Comparison of ENCODE assay signal across 12 cellular contexts in genomic region chr6:72245565-72245964, GRCh38.
DNase-seq lines count a peak whose midpoint lies in the region; ATAC-seq and TF ChIP-seq lines count a peak whose summit lies in the region.
"Had no signal": no experiment of that assay in that cellular context is flagged by ENCODE, and none has a peak within 500 bp of the region (broad histone marks: within the 10 kb centered on the region; RNA-seq: fewer than 3 reads in every experiment).

No MANE protein-coding gene starts in this region.

- TF ChIP-seq CTCF in retinal pigment epithelial cell (conservative IDR thresholded peaks at IDR 0.05; ENCODE audit: low read depth, low read length), result no peak

- no peak for ATAC-seq in GM19035 (IDR thresholded peaks at IDR 0.05; ENCODE audit: unreplicated experiment)
- ATAC-seq: heart right ventricle had no signal

- H3K4me3 ChIP-seq in retinal pigment epithelial cell (ENCODE audit: low read length), result no peak overlapping the region
- H3K4me3 ChIP-seq: heart right ventricle, Peyer's patch had no signal

- DNase-seq in NCI-H2081 (lab: John Stamatoyannopoulos, UW) (peak; percentile 18 to 38), NCI-H2081 treated with DMSO at 0.1 percent for 48 hours (lab: John Stamatoyannopoulos, UW) (no peak), NCI-H748 (lab: John Stamatoyannopoulos, UW; ENCODE audit: unreplicated experiment) (peak; percentile 43), foreskin melanocyte (peak; percentile 20), retinal pigment epithelial cell (ENCODE audit: low read depth) (peak; percentile 45), SKM-1 treated with dmso at 0.1 percent for 144 hours (lab: John Stamatoyannopoulos, UW; ENCODE audit: unreplicated experiment) (no peak)
- DNase-seq in activated CD4-positive, alpha-beta T cell treated with anti-CD3 and anti-CD28 coated beads, Interleukin-2, amount 50 U/mL, for 48 hours, result no peak
- DNase-seq: activated CD4-positive, alpha-beta memory T cell treated with anti-CD3 and anti-CD28 coated beads for 36 hours; activated T-cell treated with anti-CD3 and anti-CD28 coated beads, Interleukin-2, amount 50 U/mL, for 48 hours; heart right ventricle; Peyer's patch had no signal

Comparison
In these comparisons a context has a peak if more than half of its experiments do, and no peak if none do; other contexts are left out.
1. DNase-seq: peak in NCI-H2081 (2 of 2), NCI-H748 (single experiment), foreskin melanocyte (single experiment) and retinal pigment epithelial cell (single experiment); none in NCI-H2081 treated with DMSO at 0.1 percent for 48 hours (single experiment), SKM-1 treated with dmso at 0.1 percent for 144 hours (single experiment) and activated CD4-positive, alpha-beta T cell treated with anti-CD3 and anti-CD28 coated beads, Interleukin-2, amount 50 U/mL, for 48 hours (0 of 2).